Comparison of ENCODE assay signal across 26 cellular contexts in genomic region chr10:22686347-22686746, GRCh38. TPM values are rescaled to one million over a fixed set of nuclear protein-coding genes. Genes with fewer than 3 reads are reported as not detected.
DNase-seq lines count a peak whose midpoint lies in the region; ATAC-seq, FAIRE-seq and TF ChIP-seq lines count a peak whose summit lies in the region.
"Had no signal": no experiment of that assay in that cellular context is flagged by ENCODE, and none has a peak within 500 bp of the region (broad histone marks: within the 10 kb centered on the region; RNA-seq: fewer than 3 reads in every experiment).

No MANE protein-coding gene starts in this region.

- H3K79me2 ChIP-seq in HCT116 (ENCODE audit: insufficient read depth, low read length) (peaks cover 100% of the 10 kb centered on the region), K562 (ENCODE audit: control insufficient read depth, insufficient read depth, low read length) (peaks cover 100% of the 10 kb centered on the region), PC-3 (ENCODE audit: low read length) (peaks cover 77% of the 10 kb centered on the region)

- RAD21 ChIA-PET in HCT116 (lab: Charles Lee; ENCODE audit: low non-redundant PET in 1 of 2, low total read pairs in 2 of 2, uncharacterized antibody in 2 of 2, unreplicated experiment in 2 of 2), result no interaction called here

- H3K4me1 ChIP-seq in HCT116 (ENCODE audit: control insufficient read depth in 1 of 2, insufficient read depth in 2 of 2, low read length in 2 of 2) (peaks cover 39 to 62% of the 10 kb centered on the region in 2 experiments), K562 (replicated peaks in 1 of 2; ENCODE audit: control insufficient read depth in 2 of 2, insufficient read depth in 2 of 2, low read length in 2 of 2) (peaks cover 22 to 49% of the 10 kb centered on the region in 2 experiments), PC-3 (ENCODE audit: insufficient read depth, low read length) (peaks cover 40% of the 10 kb centered on the region)

- peaks cover 13% of the 10 kb centered on the region for H3F3A ChIP-seq in PC-3 (ENCODE audit: low read length, unreplicated experiment)

- TF ChIP-seq EP300 in K562 (IDR thresholded peaks at IDR 0.05; ENCODE audit: low read length), result no peak

- H3K9me3 ChIP-seq in HCT116 (ENCODE audit: control insufficient read depth in 1 of 2, insufficient read depth in 1 of 2, low read depth in 1 of 2, low read length in 2 of 2), result no peaks in the 10 kb centered on the region
- no peaks in the 10 kb centered on the region; the same call in 1 of the 2 replicates for H3K9me3 ChIP-seq in K562 (replicated peaks; ENCODE audit: control insufficient read depth, insufficient read depth, low read depth, low read length)
- no peaks in the 10 kb centered on the region for H3K9me3 ChIP-seq in PC-3 (ENCODE audit: low read length)
- H3K9me3 ChIP-seq: neutrophil, thyroid gland, vagina had no signal

- in situ Hi-C loops in K562 (cut with MboI), result no loop called here

- no peak for DNase-seq in activated CD8-positive, alpha-beta T cell treated with anti-CD3 and anti-CD28 coated beads for 36 hours
- no peak for DNase-seq in activated CD8-positive, alpha-beta T cell treated with anti-CD3 and anti-CD28 coated beads, Interleukin-2, amount 10 ng/mL, durations not matched to agents 7 days and 5 days
- DNase-seq in HCT116 (ENCODE audit: low read depth, low spot score) (no peak), K562 (ENCODE audit: extremely low read depth in 1 of 4, low spot score in 3 of 4) (no peak), PC-3 (no peak)
- DNase-seq in naive thymus-derived CD8-positive, alpha-beta T cell, result no peak
- no peak for DNase-seq in activated CD8-positive, alpha-beta memory T cell treated with anti-CD3 and anti-CD28 coated beads, Interleukin-2, amount 50 U/mL, for 4 hours
- DNase-seq: activated CD4-positive, alpha-beta T cell treated with anti-CD3 and anti-CD28 coated beads, Interleukin-2, amount 50 U/mL, for 1 hour; activated CD8-positive, alpha-beta memory T cell treated with anti-CD3 and anti-CD28 coated beads, Interleukin-2, amount 10 ng/mL, durations not matched to agents 7 days and 5 days; activated naive CD4-positive, alpha-beta T cell treated with anti-CD3 and anti-CD28 coated beads, Interleukin-2, amount 10 ng/mL, durations not matched to agents 7 days and 5 days; Karpas-422; NCI-H1092; NCI-H1694; NCI-H446; NCI-H774; posterior cingulate gyrus; SIG-M5; stimulated activated CD4-positive, alpha-beta T cell treated with anti-CD3 and anti-CD28 coated beads, Interleukin-4, amount 100 ng/mL, for 1 hour; thyroid gland had no signal

- CTCF ChIA-PET in activated CD8-positive, alpha-beta T cell treated with anti-CD3 and anti-CD28 coated beads for 36 hours (lab: Charles Lee), result no interaction called here
- CTCF ChIA-PET in activated CD8-positive, alpha-beta T cell treated with anti-CD3 and anti-CD28 coated beads, Interleukin-2, amount 10 ng/mL, durations not matched to agents 7 days and 5 days (lab: Charles Lee), result no interaction called here
- CTCF ChIA-PET in HCT116 (lab: Charles Lee), result no interaction called here
- CTCF ChIA-PET in K562 (lab: Yijun Ruan, JAX; ENCODE audit: low intra/inter-chr PET ratio), result no interaction called here
- CTCF ChIA-PET in PC-3 (lab: Charles Lee), result no interaction called here

- BruUV-seq in HCT116 (replicated peaks; lab: Mats Ljungman, UMichigan), result no TSS peak
- BruUV-seq in K562 (replicated peaks; lab: Mats Ljungman, UMichigan), result no TSS peak
- no TSS peak for BruUV-seq in PC-3 (replicated peaks; lab: Mats Ljungman, UMichigan)

- no peak for FAIRE-seq in K562 (lab: Jason Lieb, UNC)
- FAIRE-seq: GM19239, H1, islet of Langerhans had no signal

- H3K27me3 Mint-ChIP-seq in activated CD8-positive, alpha-beta T cell treated with anti-CD3 and anti-CD28 coated beads for 36 hours, result no peaks in the 10 kb centered on the region
- no peaks in the 10 kb centered on the region for H3K27me3 Mint-ChIP-seq in activated CD8-positive, alpha-beta T cell treated with anti-CD3 and anti-CD28 coated beads, Interleukin-2, amount 10 ng/mL, durations not matched to agents 7 days and 5 days (ENCODE audit: low read depth)
- H3K27me3 Mint-ChIP-seq in naive thymus-derived CD8-positive, alpha-beta T cell, result no peaks in the 10 kb centered on the region
- H3K27me3 Mint-ChIP-seq: activated CD8-positive, alpha-beta memory T cell treated with anti-CD3 and anti-CD28 coated beads, Interleukin-2, amount 10 ng/mL, durations not matched to agents 7 days and 5 days; activated naive CD4-positive, alpha-beta T cell treated with anti-CD3 and anti-CD28 coated beads, Interleukin-2, amount 10 ng/mL, durations not matched to agents 7 days and 5 days had no signal

- H3K9me1 ChIP-seq in K562 (ENCODE audit: control insufficient read depth, insufficient read depth, low read length), result no peaks in the 10 kb centered on the region

- intact Hi-C loops in activated CD8-positive, alpha-beta T cell treated with anti-CD3 and anti-CD28 coated beads for 36 hours (cut with micrococcal nuclease), result no loop called here
- intact Hi-C loops in HCT116 (cut with micrococcal nuclease), result no loop called here
- intact Hi-C loops in K562 (cut with micrococcal nuclease), result no loop called here
- intact Hi-C loops in PC-3 (cut with micrococcal nuclease), result no loop called here

- 8% methylated on average over 1 of the region's 1 CpG for WGBS in K562 (ENCODE audit: insufficient coverage, low coverage, missing lambda C conversion rate)

- H3K27ac Mint-ChIP-seq in activated CD8-positive, alpha-beta T cell treated with anti-CD3 and anti-CD28 coated beads for 36 hours, result peak overlapping the region; percentile 61
- H3K27ac Mint-ChIP-seq in activated CD8-positive, alpha-beta T cell treated with anti-CD3 and anti-CD28 coated beads, Interleukin-2, amount 10 ng/mL, durations not matched to agents 7 days and 5 days, result no peak overlapping the region
- peak overlapping the region; percentile 71 to 99 (median 97) for H3K27ac Mint-ChIP-seq in naive thymus-derived CD8-positive, alpha-beta T cell
- H3K27ac Mint-ChIP-seq: activated CD8-positive, alpha-beta memory T cell treated with anti-CD3 and anti-CD28 coated beads, Interleukin-2, amount 10 ng/mL, durations not matched to agents 7 days and 5 days; activated naive CD4-positive, alpha-beta T cell treated with anti-CD3 and anti-CD28 coated beads, Interleukin-2, amount 10 ng/mL, durations not matched to agents 7 days and 5 days had no signal

- peaks cover 91% of the 10 kb centered on the region for H3K4me1 Mint-ChIP-seq in activated CD8-positive, alpha-beta T cell treated with anti-CD3 and anti-CD28 coated beads for 36 hours (ENCODE audit: low read depth)
- H3K4me1 Mint-ChIP-seq in activated CD8-positive, alpha-beta T cell treated with anti-CD3 and anti-CD28 coated beads, Interleukin-2, amount 10 ng/mL, durations not matched to agents 7 days and 5 days (ENCODE audit: low read depth), result peaks cover 87% of the 10 kb centered on the region
- H3K4me1 Mint-ChIP-seq in naive thymus-derived CD8-positive, alpha-beta T cell, result peaks cover 52 to 98% (median 91%) of the 10 kb centered on the region in 4 donors

- H3K27ac ChIP-seq in HCT116 (ENCODE audit: low read depth, low read length) (no peak overlapping the region), K562 (ENCODE audit: extremely low read depth, low read depth, low read length) (peak overlapping the region; percentile 91; the same call in 1 of the 3 replicates), PC-3 (ENCODE audit: low read length) (no peak overlapping the region)
- H3K27ac ChIP-seq: neutrophil, thyroid gland, vagina had no signal

- H3K36me3 Mint-ChIP-seq in activated CD8-positive, alpha-beta T cell treated with anti-CD3 and anti-CD28 coated beads for 36 hours (ENCODE audit: low read depth), result peaks cover 21% of the 10 kb centered on the region
- peaks cover 43% of the 10 kb centered on the region for H3K36me3 Mint-ChIP-seq in activated CD8-positive, alpha-beta T cell treated with anti-CD3 and anti-CD28 coated beads, Interleukin-2, amount 10 ng/mL, durations not matched to agents 7 days and 5 days (ENCODE audit: low read depth)
- H3K36me3 Mint-ChIP-seq in naive thymus-derived CD8-positive, alpha-beta T cell, result peaks cover 0 to 4% (median 2%) of the 10 kb centered on the region in 3 donors

- TF ChIP-seq POLR2A in HCT116 (IDR thresholded peaks at IDR 0.05; ENCODE audit: borderline replicate concordance, extremely low read depth, insufficient read depth, insufficient read length) (no peak), K562 (conservative IDR thresholded peaks at IDR 0.05) (no peak)

- H3K36me3 ChIP-seq in HCT116 (ENCODE audit: control insufficient read depth in 1 of 2, insufficient read depth in 2 of 2, low read length in 2 of 2) (no peaks in the 10 kb centered on the region), K562 (ENCODE audit: control insufficient read depth, insufficient read depth, low read length) (peaks cover 26% of the 10 kb centered on the region; the same call in 2 of the 3 replicates), PC-3 (ENCODE audit: low read depth, low read length) (no peaks in the 10 kb centered on the region)
- H3K36me3 ChIP-seq: neutrophil, thyroid gland, vagina had no signal

- POLR2A ChIA-PET in activated CD8-positive, alpha-beta T cell treated with anti-CD3 and anti-CD28 coated beads for 36 hours (lab: Charles Lee), result interaction anchor here (1.0 kb wide), 2 partner anchors 10 to 31 kb away, joined by 3 to 4 read pairs; no protein-coding TSS in a partner anchor
- POLR2A ChIA-PET in activated CD8-positive, alpha-beta T cell treated with anti-CD3 and anti-CD28 coated beads, Interleukin-2, amount 10 ng/mL, durations not matched to agents 7 days and 5 days (lab: Charles Lee), result no interaction called here
- POLR2A ChIA-PET in HCT116 (lab: Charles Lee) (no interaction called here), K562 (lab: Yijun Ruan, JAX) (interaction anchor here (0.6 to 1.7 kb wide), 4 partner anchors 10 to 18 kb away, joined by 3 to 8 read pairs (median 4); no protein-coding TSS in a partner anchor), PC-3 (lab: Charles Lee; ENCODE audit: unreplicated experiment) (no interaction called here)
- POLR2A ChIA-PET in naive thymus-derived CD8-positive, alpha-beta T cell (lab: Charles Lee), result interaction anchor here (0.9 kb wide), 1 partner anchor 26 kb away, joined by 3 read pairs; no protein-coding TSS in a partner anchor

- H3K9me2 ChIP-seq in HCT116 (ENCODE audit: insufficient read depth), result no peaks in the 10 kb centered on the region
- H3K9me2 ChIP-seq in PC-3 (replicated peaks; ENCODE audit: low read length), result no peaks in the 10 kb centered on the region

- TF ChIP-seq RAD21 in HCT116 (IDR thresholded peaks at IDR 0.05; ENCODE audit: low read depth) (no peak), K562 (CRISPR knock-in tag; conservative IDR thresholded peaks at IDR 0.05 in 1 of 2, IDR thresholded peaks at IDR 0.05 in 1 of 2) (no peak)

- H3K9ac ChIP-seq in HCT116 (ENCODE audit: low read length) (no peak overlapping the region), K562 (ENCODE audit: insufficient read depth in 1 of 2, low read depth in 2 of 2, low read length in 2 of 2) (no peak overlapping the region; a peak in 1 of 4 replicates), PC-3 (ENCODE audit: low read length) (no peak overlapping the region)

- no peak for TF ChIP-seq CTCF in activated CD8-positive, alpha-beta T cell treated with anti-CD3 and anti-CD28 coated beads for 36 hours (IDR thresholded peaks at IDR 0.05)
- no peak for TF ChIP-seq CTCF in HCT116 (IDR thresholded peaks at IDR 0.05 in 2 of 3, conservative IDR thresholded peaks at IDR 0.05 in 1 of 3; ENCODE audit: borderline replicate concordance in 1 of 3, insufficient read depth in 1 of 3, low read depth in 2 of 3, low read length in 2 of 3)
- no peak for TF ChIP-seq CTCF in K562 (IDR thresholded peaks at IDR 0.05 in 2 of 3, conservative IDR thresholded peaks at IDR 0.05 in 1 of 3; ENCODE audit: insufficient read depth in 2 of 3, low read depth in 1 of 3, low read length in 3 of 3)
- TF ChIP-seq CTCF in PC-3 (conservative IDR thresholded peaks at IDR 0.05; ENCODE audit: low read depth, low read length), result no peak

- H3K4me3 ChIP-seq in HCT116 (replicated peaks in 1 of 2; ENCODE audit: low read depth in 1 of 2, low read length in 2 of 2), result no peak overlapping the region
- no peak overlapping the region for H3K4me3 ChIP-seq in K562
- H3K4me3 ChIP-seq in PC-3 (ENCODE audit: low read length), result no peak overlapping the region
- H3K4me3 ChIP-seq: thyroid gland, vagina had no signal

- H3K9me3 Mint-ChIP-seq in activated CD8-positive, alpha-beta T cell treated with anti-CD3 and anti-CD28 coated beads for 36 hours, result no peaks in the 10 kb centered on the region
- no peaks in the 10 kb centered on the region for H3K9me3 Mint-ChIP-seq in activated CD8-positive, alpha-beta T cell treated with anti-CD3 and anti-CD28 coated beads, Interleukin-2, amount 10 ng/mL, durations not matched to agents 7 days and 5 days (ENCODE audit: insufficient read depth)
- H3K9me3 Mint-ChIP-seq in naive thymus-derived CD8-positive, alpha-beta T cell, result no peaks in the 10 kb centered on the region
- H3K9me3 Mint-ChIP-seq: activated naive CD4-positive, alpha-beta T cell treated with anti-CD3 and anti-CD28 coated beads, Interleukin-2, amount 10 ng/mL, durations not matched to agents 7 days and 5 days; CD14-positive monocyte had no signal

- H3K4me2 ChIP-seq in HCT116 (ENCODE audit: low read length) (peak overlapping the region; percentile 6; the same call in 1 of the 2 replicates), K562 (ENCODE audit: insufficient read depth, low read length) (no peak overlapping the region), PC-3 (ENCODE audit: low read length) (no peak overlapping the region)

- H3K27me3 ChIP-seq in HCT116 (ENCODE audit: insufficient read depth, low read length), result no peaks in the 10 kb centered on the region
- no peaks in the 10 kb centered on the region for H3K27me3 ChIP-seq in K562 (ENCODE audit: control insufficient read depth in 2 of 2, insufficient read depth in 2 of 2, low read length in 2 of 2)
- no peaks in the 10 kb centered on the region for H3K27me3 ChIP-seq in PC-3 (ENCODE audit: low read length)
- H3K27me3 ChIP-seq: neutrophil, thyroid gland, vagina had no signal

- no peak overlapping the region for H3K4me3 Mint-ChIP-seq in activated CD8-positive, alpha-beta T cell treated with anti-CD3 and anti-CD28 coated beads for 36 hours
- H3K4me3 Mint-ChIP-seq in activated CD8-positive, alpha-beta T cell treated with anti-CD3 and anti-CD28 coated beads, Interleukin-2, amount 10 ng/mL, durations not matched to agents 7 days and 5 days, result no peak overlapping the region
- H3K4me3 Mint-ChIP-seq in naive thymus-derived CD8-positive, alpha-beta T cell, result peak overlapping the region in 3 of 10 donors; percentile 18 to 74 (median 48)
- H3K4me3 Mint-ChIP-seq: activated CD8-positive, alpha-beta memory T cell treated with anti-CD3 and anti-CD28 coated beads, Interleukin-2, amount 10 ng/mL, durations not matched to agents 7 days and 5 days; activated naive CD4-positive, alpha-beta T cell treated with anti-CD3 and anti-CD28 coated beads, Interleukin-2, amount 10 ng/mL, durations not matched to agents 7 days and 5 days; CD14-positive monocyte had no signal

- ATAC-seq in activated CD8-positive, alpha-beta T cell treated with anti-CD3 and anti-CD28 coated beads for 36 hours, result no peak
- ATAC-seq in activated CD8-positive, alpha-beta T cell treated with anti-CD3 and anti-CD28 coated beads, Interleukin-2, amount 10 ng/mL, durations not matched to agents 7 days and 5 days, result no peak
- ATAC-seq in HCT116, result no peak
- no peak for ATAC-seq in K562
- ATAC-seq in naive thymus-derived CD8-positive, alpha-beta T cell, result no peak
- no peak for ATAC-seq in HG02678 (IDR thresholded peaks at IDR 0.05; ENCODE audit: unreplicated experiment)
- no peak for ATAC-seq in PC-3
- ATAC-seq: activated CD8-positive, alpha-beta memory T cell treated with anti-CD3 and anti-CD28 coated beads, Interleukin-2, amount 10 ng/mL, durations not matched to agents 7 days and 5 days had no signal

- H2AFZ ChIP-seq in HCT116 (ENCODE audit: low read depth, low read length, poor library complexity, severe bottlenecking) (no peak overlapping the region), K562 (ENCODE audit: low read depth, low read length) (no peak overlapping the region), PC-3 (ENCODE audit: low read length) (no peak overlapping the region)

- H4K20me1 ChIP-seq in HCT116 (ENCODE audit: insufficient read depth) (peaks cover 28% of the 10 kb centered on the region; the same call in 1 of the 2 replicates), K562 (replicated peaks; ENCODE audit: control insufficient read depth, insufficient read depth, low read length) (no peaks in the 10 kb centered on the region; the same call in 1 of the 2 replicates), PC-3 (ENCODE audit: low read length) (no peaks in the 10 kb centered on the region)

RNA-seq across cellular contexts. Expression of gene PIP4K2A, which starts 28.0 kb away (rescaled TPM):
- total RNA-seq in activated CD8-positive, alpha-beta T cell treated with anti-CD3 and anti-CD28 coated beads for 36 hours, result 100 to 1,000 TPM; 108 to 115 TPM
- total RNA-seq in activated CD8-positive, alpha-beta T cell treated with anti-CD3 and anti-CD28 coated beads, Interleukin-2, amount 10 ng/mL, durations not matched to agents 7 days and 5 days, result 100 to 1,000 TPM; 154 to 164 TPM
- total RNA-seq in HCT116 (2021; ENCODE audit: unreplicated experiment) (41.9 TPM), K562 (2014; rRNA removed) (61.5 and 75.1 TPM in 2 replicates), K562 (2014; rRNA removed; fragmentation: Illumina TruSeq; extraction: Trizol) (73.5 and 95.8 TPM in 2 replicates), K562 (2015; rRNA removed; fragmentation: Illumina TruSeq; extraction: Trizol) (110 and 117 TPM in 2 replicates), K562 (2021) (56.4 and 71.9 TPM in 2 replicates), PC-3 (2014; rRNA removed) (20.2 and 22.6 TPM in 2 replicates)
- 19.1 and 20.2 TPM in 2 replicates for polyA plus RNA-seq in HCT116 (2012)
- total RNA-seq in K562 (2011; cell fraction: chromatin; rRNA removed; ENCODE audit: low replicate concordance), result 31.6 and 61.2 TPM in 2 replicates
- total RNA-seq in K562 (2011; cell fraction: nucleolus; rRNA removed), result 22.7 and 26.6 TPM in 2 replicates
- total RNA-seq in K562 (2011; cell fraction: nucleoplasm; rRNA removed), result 30.2 and 39.5 TPM in 2 replicates
- polyA plus RNA-seq in K562 (2011; rRNA removed) (29.8 and 35.6 TPM in 2 replicates), K562 (2014; fragmentation: Illumina TruSeq; extraction: Trizol) (65.2 and 69.1 TPM in 2 replicates), K562 (2014; fragmentation: Nextera tagmentation; extraction: Ambion mirVana) (10 to 100 TPM; 64.8 to 87.2 TPM), K562 (2014; rRNA removed) (47.1 and 49.5 TPM in 2 replicates)
- 14.8 and 25.0 TPM in 2 replicates for polyA plus RNA-seq in K562 (2011; cell fraction: cytosol; rRNA removed)
- polyA plus RNA-seq in K562 (2011; cell fraction: nucleus; rRNA removed), result 17.2 and 23.1 TPM in 2 replicates
- polyA plus RNA-seq in K562 (2012), result 39.4 and 42.5 TPM in 2 replicates
- 62.2 and 65.1 TPM in 2 replicates for polyA minus RNA-seq in K562 (2011; rRNA and poly(A)+ RNA removed)
- 37.1 and 39.1 TPM in 2 replicates for polyA minus RNA-seq in K562 (2011; cell fraction: cytosol; rRNA and poly(A)+ RNA removed)
- 21.7 and 45.1 TPM in 2 replicates for polyA minus RNA-seq in K562 (2011; cell fraction: nucleus; rRNA and poly(A)+ RNA removed)
- total RNA-seq in naive thymus-derived CD8-positive, alpha-beta T cell, result 100 to 1,000 TPM; 152 to 169 TPM
- 10 to 100 TPM; 54.3 to 77.5 (median 59.9) TPM for polyA plus RNA-seq in naive thymus-derived CD8-positive, alpha-beta T cell

Comparison
In these comparisons a context has a peak if more than half of its experiments do, and no peak if none do; other contexts are left out.
1. POLR2A ChIA-PET loops: an anchor here in activated CD8-positive, alpha-beta T cell treated with anti-CD3 and anti-CD28 coated beads for 36 hours (1.0 kb wide), K562 (0.6 to 1.7 kb wide) and naive thymus-derived CD8-positive, alpha-beta T cell (0.9 kb wide); none called in activated CD8-positive, alpha-beta T cell treated with anti-CD3 and anti-CD28 coated beads, Interleukin-2, amount 10 ng/mL, durations not matched to agents 7 days and 5 days, HCT116 and PC-3.